8 cellular contexts compared by ENCODE assay signal in genomic region chr4:103786014-103786413, GRCh38.
A peak's percentile ranks its signal among the peaks of the same experiment; 100 is the strongest.
DNase-seq lines count a peak whose midpoint lies in the region; ATAC-seq, FAIRE-seq and TF ChIP-seq lines count a peak whose summit lies in the region.

No MANE protein-coding gene starts in this region.

- H3K27ac ChIP-seq in A673 (ENCODE audit: low read depth, low read length, poor library complexity, severe bottlenecking) (no peak overlapping the region), neuronal stem cell (replicated peaks; ENCODE audit: low read length) (no peak overlapping the region)

- ATAC-seq in HG02571 (IDR thresholded peaks at IDR 0.05; ENCODE audit: unreplicated experiment): peak; percentile 71

- H3K14ac ChIP-seq in neuronal stem cell (ENCODE audit: low read length): no peak overlapping the region

- H3K4me3 ChIP-seq in A673 (ENCODE audit: low read depth, low read length, poor library complexity, severe bottlenecking) (no peak overlapping the region), GM12875 (ENCODE audit: low read depth, low read length) (no peak overlapping the region), bronchial epithelial cell (ENCODE audit: low read depth, low read length) (no peak overlapping the region), neuronal stem cell (ENCODE audit: low read length in 2 of 2) (no peak overlapping the region)

- no peak overlapping the region for H3K9ac ChIP-seq in neuronal stem cell (ENCODE audit: low read depth, low read length, poor library complexity)

- POLR2A ChIA-PET in A673 (lab: Charles Lee; ENCODE audit: low non-redundant PET): no interaction called here

- H2BK12ac ChIP-seq in neuronal stem cell (ENCODE audit: low read length): no peak overlapping the region

- no peak overlapping the region for H2BK120ac ChIP-seq in neuronal stem cell (ENCODE audit: low read depth, low read length)

- no peak overlapping the region for H2BK15ac ChIP-seq in neuronal stem cell (ENCODE audit: low read length)

- no peak overlapping the region for H3K4ac ChIP-seq in neuronal stem cell (ENCODE audit: low read length)

- H2AFZ ChIP-seq in neuronal stem cell (ENCODE audit: low read length): no peak overlapping the region

- H3K4me2 ChIP-seq in neuronal stem cell (ENCODE audit: insufficient read depth, low read length, poor library complexity, severe bottlenecking): no peak overlapping the region

- no peak overlapping the region for H2BK5ac ChIP-seq in neuronal stem cell (ENCODE audit: low read length)

- no peaks in the 10 kb centered on the region for H3K9me3 ChIP-seq in A673 (ENCODE audit: low read depth, low read length, poor library complexity, severe bottlenecking)
- peaks cover 3 to 15% of the 10 kb centered on the region in 2 donors for H3K9me3 ChIP-seq in neuronal stem cell (replicated peaks in 1 of 2; ENCODE audit: control insufficient read depth in 2 of 2, insufficient read depth in 1 of 2, low read depth in 1 of 2, low read length in 2 of 2)

- no peaks in the 10 kb centered on the region for H3K79me1 ChIP-seq in neuronal stem cell (ENCODE audit: low read depth, low read length)

- intact Hi-C loops in A673 (cut with micrococcal nuclease; ENCODE audit: unreplicated experiment): loop anchor here (2.0 to 10.0 kb wide), 3 partner anchors 151 to 581 kb away; no protein-coding TSS in a partner anchor

- H4K8ac ChIP-seq in neuronal stem cell (ENCODE audit: low read depth, low read length): no peak overlapping the region

- H3K4me1 ChIP-seq in A673 (ENCODE audit: insufficient read depth, low read length, poor library complexity, severe bottlenecking): no peaks in the 10 kb centered on the region
- H3K4me1 ChIP-seq in neuronal stem cell (ENCODE audit: control insufficient read depth in 2 of 2, insufficient read depth in 1 of 2, low read depth in 1 of 2, low read length in 2 of 2): no peaks in the 10 kb centered on the region

- H2AK5ac ChIP-seq in neuronal stem cell (ENCODE audit: low read depth, low read length): no peak overlapping the region

- DNase-seq in A673 (ENCODE audit: low spot score): peak; percentile 71
- peak; percentile 36 for DNase-seq in NCI-H1092 treated with DMSO at 0.1 percent for 48 hours (lab: John Stamatoyannopoulos, UW)
- DNase-seq in bronchial epithelial cell (ENCODE audit: low read depth): peak; percentile 46
- peak; percentile 21 for DNase-seq in neuronal stem cell (ENCODE audit: low spot score)
- DNase-seq in activated gamma-delta T cell treated with Interleukin-2 at 50 U/mL for 16 hours: no peak
- no peak for DNase-seq in stimulated activated CD8-positive, alpha-beta memory T cell treated with anti-CD3 and anti-CD28 coated beads, Interleukin-4, amount 100 ng/mL, for 48 hours

- no peaks in the 10 kb centered on the region for H3K36me3 ChIP-seq in A673 (ENCODE audit: insufficient read depth, low read length, poor library complexity, severe bottlenecking)
- H3K36me3 ChIP-seq in bronchial epithelial cell (ENCODE audit: control insufficient read depth, insufficient read depth, low read length): no peaks in the 10 kb centered on the region
- H3K36me3 ChIP-seq in neuronal stem cell (replicated peaks in 1 of 2; ENCODE audit: control insufficient read depth in 2 of 2, insufficient read depth in 2 of 2, low read length in 2 of 2): no peaks in the 10 kb centered on the region

- no peak overlapping the region for H3K23ac ChIP-seq in neuronal stem cell (ENCODE audit: low read depth, low read length, poor library complexity)

- CTCF ChIA-PET in A673 (lab: Charles Lee): no interaction called here

- FAIRE-seq in bronchial epithelial cell (lab: Jason Lieb, UNC): peak; percentile 90

- H4K91ac ChIP-seq in neuronal stem cell (ENCODE audit: low read depth, low read length, poor library complexity): no peak overlapping the region

- TF ChIP-seq CTCF in A673 (conservative IDR thresholded peaks at IDR 0.05; ENCODE audit: low read depth, low read length) (peak; percentile 63), GM12875 (IDR thresholded peaks at IDR 0.05; ENCODE audit: borderline replicate concordance, insufficient read depth, low read depth, low read length) (peak; percentile 61; the same call in 1 of the 2 replicates), bronchial epithelial cell (IDR thresholded peaks at IDR 0.05; ENCODE audit: insufficient read depth, low read length, severe bottlenecking) (peak; percentile 73)

- WGBS in neuronal stem cell (ENCODE audit: extremely low coverage in 2 of 2, insufficient read length in 2 of 2, insufficient replicate concordance in 1 of 2), 2 donors: no CpG with 5 or more reads among the region's 2 CpGs

- no TSS peak for BruUV-seq in A673 (replicated peaks; lab: Mats Ljungman, UMichigan)

- H3K27me3 ChIP-seq in A673 (replicated peaks; ENCODE audit: insufficient read depth, low read depth, low read length, poor library complexity) (no peaks in the 10 kb centered on the region), bronchial epithelial cell (ENCODE audit: control insufficient read depth, insufficient read depth, low read length) (no peaks in the 10 kb centered on the region), neuronal stem cell (ENCODE audit: control insufficient read depth in 3 of 3, insufficient read depth in 3 of 3, low read depth in 1 of 3, low read length in 3 of 3) (no peaks in the 10 kb centered on the region)

- H3K18ac ChIP-seq in neuronal stem cell (ENCODE audit: low read length): no peak overlapping the region

Comparison
In these comparisons a context has a peak if more than half of its experiments do, and no peak if none do; other contexts are left out.
1. DNase-seq: peak in A673 (single experiment), NCI-H1092 treated with DMSO at 0.1 percent for 48 hours (single experiment), bronchial epithelial cell (single experiment) and neuronal stem cell (single experiment); none in activated gamma-delta T cell treated with Interleukin-2 at 50 U/mL for 16 hours (single experiment) and stimulated activated CD8-positive, alpha-beta memory T cell treated with anti-CD3 and anti-CD28 coated beads, Interleukin-4, amount 100 ng/mL, for 48 hours (single experiment).
2. Peak in every context shown above with its lines, with median percentiles within 50 percentile points of each other: CTCF ChIP-seq.